ENCODE assay signal across 1 cellular context in the genomic region with DNA sequence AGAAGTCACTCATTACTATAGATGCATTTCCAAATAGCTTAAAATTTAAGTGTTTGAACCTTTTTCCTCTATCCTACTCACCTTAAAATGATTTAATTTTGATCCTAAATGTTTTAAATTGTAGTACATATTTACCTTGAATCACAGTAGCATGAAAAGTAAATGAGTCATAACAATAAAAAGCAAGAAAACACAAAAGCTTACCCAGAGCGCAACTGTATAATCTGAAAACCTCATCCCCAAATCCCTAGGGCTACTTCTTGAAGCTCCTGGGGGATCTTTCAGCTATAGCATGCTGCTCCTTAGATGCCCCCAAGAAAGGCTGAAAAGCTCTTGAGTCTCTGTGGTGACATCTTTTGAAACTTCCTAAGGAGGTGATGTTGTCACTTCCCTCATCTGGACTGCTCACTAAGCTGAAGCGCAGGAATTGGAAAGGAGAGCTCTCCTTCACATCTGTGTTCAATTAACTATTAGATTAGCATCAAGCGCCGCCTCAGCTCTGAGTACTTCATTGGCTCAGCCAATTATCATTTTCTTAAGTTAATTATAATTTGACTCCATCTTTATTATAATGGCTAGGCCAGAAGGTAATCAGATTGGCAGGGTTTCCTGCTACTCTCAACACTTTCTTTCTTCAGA.
TF ChIP-seq lines count a peak whose summit lies in the region.

No MANE protein-coding gene starts in this region.

TF ChIP-seq in GM23338, 12 proteins besides CTCF, POLR2A, EP300 and RAD21 (continued from another document):
- TF ChIP-seq ETS1 (IDR thresholded peaks at IDR 0.05) = no peak
